ENCODE assay signal across 8 cellular contexts in genomic region chr11:69644071-69644961, GRCh38. TPM values are rescaled to one million over a fixed set of nuclear protein-coding genes. Genes with fewer than 3 reads are reported as not detected.
DNase-seq lines count a peak whose midpoint lies in the region; ATAC-seq, FAIRE-seq and TF ChIP-seq lines count a peak whose summit lies in the region.

No MANE protein-coding gene starts in this region.

- CTCF ChIA-PET in mammary epithelial cell (lab: Charles Lee; ENCODE audit: low non-redundant PET) (interaction anchor here (0.5 to 0.9 kb wide), 2 partner anchors 433 to 543 kb away, joined by 3 to 4 read pairs; no protein-coding TSS in a partner anchor), HepG2 (lab: Yijun Ruan, JAX; ENCODE audit: low intra/inter-chr PET ratio, low total read pairs) (interaction anchor here (0.7 to 4.1 kb wide), 6 partner anchors 24 to 543 kb away, joined by 3 to 26 read pairs (median 9); no protein-coding TSS in a partner anchor)

- H3K9me3 ChIP-seq in mammary epithelial cell (replicated peaks; ENCODE audit: insufficient read depth, low read length) (no peaks in the 10 kb centered on the region), HepG2 (ENCODE audit: low read length) (no peaks in the 10 kb centered on the region), transverse colon (no peaks in the 10 kb centered on the region)

- H3K27ac ChIP-seq in mammary epithelial cell (ENCODE audit: insufficient read depth, low read depth, low read length) (no peak overlapping the region), HepG2 (ENCODE audit: extremely low read length, insufficient read depth, low read length) (peak overlapping the region; percentile 87), transverse colon (peak overlapping the region in 3 of 4 donors; percentile 6 to 89 (median 41))

- TF ChIP-seq POLR2A in HepG2 (IDR thresholded peaks at IDR 0.05; ENCODE audit: insufficient read depth in 1 of 2, low read depth in 2 of 2, low read length in 2 of 2) (peak in 1 of 2 experiments; percentile 8; a peak in 1 of 4 replicates), transverse colon (IDR thresholded peaks at IDR 0.05) (no peak)

- in situ Hi-C loops in mammary epithelial cell (cut with MboI; ENCODE audit: low sequenced_read_pairs in 2 of 2) (loop anchor here in 1 of 2 donors (5.0 to 25.0 kb wide), 2 partner anchors 207 to 352 kb away; partner anchors contain the start of gene MYEOV), HepG2 (cut with HindIII; ENCODE audit: extremely low pct_ligation_motif_present, low pct_unique_long_range_greater_than_20kb) (loop anchor here (5.0 to 25.0 kb wide), 3 partner anchors 207 to 352 kb away; partner anchors contain the start of gene MYEOV), transverse colon (cut with MboI; ENCODE audit: low pct_ligation_motif_present in 1 of 4, low pct_unique_long_range_greater_than_20kb in 1 of 4, low sequenced_read_pairs in 3 of 4) (loop anchor here in 2 of 4 donors (5.0 to 25.0 kb wide), 3 partner anchors 207 to 540 kb away; partner anchors contain the start of gene MYEOV (in 1 of the 2))

- DNase-seq in DMS153 treated with DMSO at 0.1 percent for 48 hours (lab: John Stamatoyannopoulos, UW; ENCODE audit: unreplicated experiment), result peak; percentile 15
- DNase-seq in MV-4-11 (lab: John Stamatoyannopoulos, UW), result peak; percentile 17
- DNase-seq in mammary epithelial cell, result peak; percentile 69
- DNase-seq in HepG2 (ENCODE audit: low spot score), result peak; percentile 66
- peak; percentile 67 for DNase-seq in transverse colon

- H3K4me1 ChIP-seq in mammary epithelial cell (ENCODE audit: insufficient read depth, low read length) (peaks cover 21% of the 10 kb centered on the region), HepG2 (ENCODE audit: insufficient read depth, low read length) (peaks cover 29% of the 10 kb centered on the region), transverse colon (peaks cover 17 to 47% (median 42%) of the 10 kb centered on the region in 4 donors)

- POLR2A ChIA-PET in HepG2 (lab: Yijun Ruan, JAX), result interaction anchor here (0.7 to 5.5 kb wide), 11 partner anchors 11 to 513 kb away, joined by 3 to 40 read pairs (median 7); partner anchors contain the start of genes LTO1 and MYEOV

- H3K4me2 ChIP-seq in mammary epithelial cell (ENCODE audit: insufficient read depth, low read depth, low read length), result peak overlapping the region; percentile 84
- H3K4me2 ChIP-seq in HepG2 (ENCODE audit: low read depth, low read length), result peak overlapping the region; percentile 72

- peak in 1 of 2 donors; percentile 25 for TF ChIP-seq CTCF in mammary epithelial cell (conservative IDR thresholded peaks at IDR 0.05 in 1 of 2, IDR thresholded peaks at IDR 0.05 in 1 of 2; ENCODE audit: extremely low read depth in 1 of 2, insufficient read depth in 1 of 2, low read depth in 1 of 2, low read length in 2 of 2)
- TF ChIP-seq CTCF in HepG2 (CRISPR knock-in tag; IDR thresholded peaks at IDR 0.05), result peak; percentile 79
- TF ChIP-seq CTCF in transverse colon (IDR thresholded peaks at IDR 0.05), result peak in 2 of 5 experiments; percentile 19 to 37

- TF ChIP-seq EP300 in HepG2 (IDR thresholded peaks at IDR 0.05; ENCODE audit: low read depth in 2 of 2, low read length in 2 of 2) (no peak), HepG2 (CRISPR knock-in tag; IDR thresholded peaks at IDR 0.05; ENCODE audit: borderline replicate concordance) (no peak), transverse colon (IDR thresholded peaks at IDR 0.05; ENCODE audit: low read depth) (no peak)

- H3K79me2 ChIP-seq in mammary epithelial cell (ENCODE audit: insufficient read depth, low read length), result peaks cover 93% of the 10 kb centered on the region
- H3K79me2 ChIP-seq in HepG2 (ENCODE audit: insufficient read depth, low read length), result peaks cover 40% of the 10 kb centered on the region

- ATAC-seq in HepG2 (peak; percentile 68), GM19463 (IDR thresholded peaks at IDR 0.05; ENCODE audit: unreplicated experiment) (no peak), HG03039 (IDR thresholded peaks at IDR 0.05; ENCODE audit: unreplicated experiment) (no peak), HG03045 (IDR thresholded peaks at IDR 0.05; ENCODE audit: unreplicated experiment) (no peak)

- no TSS peak for BruUV-seq in mammary epithelial cell (replicated peaks; lab: Mats Ljungman, UMichigan)
- no TSS peak for BruUV-seq in HepG2 (replicated peaks; lab: Mats Ljungman, UMichigan)

- H2AFZ ChIP-seq in mammary epithelial cell (ENCODE audit: low read depth, low read length), result no peak overlapping the region
- H2AFZ ChIP-seq in HepG2 (ENCODE audit: low read length), result no peak overlapping the region

- H4K20me1 ChIP-seq in mammary epithelial cell (ENCODE audit: insufficient read depth, low read length) (peaks cover under 1% of the 10 kb centered on the region), HepG2 (ENCODE audit: insufficient read depth, low read length) (peaks cover 37% of the 10 kb centered on the region)

- dilution Hi-C loops in mammary epithelial cell (cut with HindIII; ENCODE audit: low sequenced_read_pairs), result no loop called here

- H3K9ac ChIP-seq in mammary epithelial cell (ENCODE audit: insufficient read depth, low read length) (no peak overlapping the region), HepG2 (ENCODE audit: insufficient read depth, low read depth, low read length) (peak overlapping the region; percentile 95)

- peak; percentile 84 for TF ChIP-seq RAD21 in HepG2 (CRISPR knock-in tag; IDR thresholded peaks at IDR 0.05)

- 60% methylated on average over 12 of the region's 24 CpGs for WGBS in mammary epithelial cell (ENCODE audit: low coverage, missing lambda C conversion rate)
- 53% methylated on average over 9 of the region's 24 CpGs for WGBS in HepG2 (ENCODE audit: low lambda C conversion rate)
- WGBS in transverse colon (ENCODE audit: low coverage in 1 of 2), 2 donors, result 52% methylated on average over 18 of the region's 24 CpGs; no CpG with 5 or more reads in 1 of the 2 donors

- no peak for FAIRE-seq in HepG2 (lab: Jason Lieb, UNC)

- intact Hi-C loops in mammary epithelial cell (cut with micrococcal nuclease) (loop anchor here (10.0 kb wide), 1 partner anchor 800 kb away; the partner anchor contains the start of gene CPT1A), HepG2 (cut with micrococcal nuclease; ENCODE audit: unreplicated experiment) (loop anchor here (5.0 to 10.0 kb wide), 4 partner anchors 150 to 540 kb away; no protein-coding TSS in a partner anchor), transverse colon (cut with DNase I; ENCODE audit: low total_unique reads) (no loop called here)

- H3K36me3 ChIP-seq in mammary epithelial cell (ENCODE audit: insufficient read depth, low read length) (peaks cover 18% of the 10 kb centered on the region), HepG2 (replicated peaks in 1 of 2; ENCODE audit: control insufficient read depth in 1 of 2, insufficient read depth in 2 of 2, low read length in 2 of 2) (peaks cover 30 to 50% of the 10 kb centered on the region in 2 experiments), transverse colon (no peaks in the 10 kb centered on the region)

- H3K4me3 ChIP-seq in mammary epithelial cell (replicated peaks in 1 of 3; ENCODE audit: insufficient read depth in 1 of 3, low read depth in 2 of 3, low read length in 3 of 3) (peak overlapping the region in 2 of 3 experiments; percentile 30 to 100), HepG2 (replicated peaks in 1 of 3; ENCODE audit: insufficient read depth in 1 of 3, low read depth in 2 of 3, low read length in 3 of 3) (peak overlapping the region; percentile 86 to 99 (median 94); a peak in 5 of 6 replicates), transverse colon (no peak overlapping the region)

- no peaks in the 10 kb centered on the region for H3K27me3 ChIP-seq in mammary epithelial cell (ENCODE audit: insufficient read depth, low read length)
- H3K27me3 ChIP-seq in HepG2 (ENCODE audit: control insufficient read depth in 1 of 2, insufficient read depth in 2 of 2, low read length in 2 of 2), result peaks cover 0 to 5% of the 10 kb centered on the region in 2 experiments; a peak in 1 of 5 replicates
- peaks cover 29% of the 10 kb centered on the region for H3K27me3 ChIP-seq in transverse colon

RNA-seq across cellular contexts. Expression of gene CCND1, which starts 3.4 kb away (rescaled TPM):
- total RNA-seq in mammary epithelial cell, result 100 to 1,000 TPM; 358 to 706 TPM
- polyA plus RNA-seq in mammary epithelial cell, result 244 TPM
- polyA minus RNA-seq in mammary epithelial cell, result 376 TPM
- total RNA-seq in HepG2 (2016; rRNA removed; fragmentation: Illumina TruSeq; extraction: Trizol), result 107 and 117 TPM in 2 replicates
- total RNA-seq in HepG2 (2016; cell fraction: cytosol; rRNA removed; fragmentation: Illumina TruSeq; extraction: Trizol; ENCODE audit: low read depth), result 18.0 and 19.0 TPM in 2 replicates
- total RNA-seq in HepG2 (2016; cell fraction: insoluble cytoplasmic fraction; rRNA removed; fragmentation: Illumina TruSeq; extraction: Trizol), result 91.6 and 108 TPM in 2 replicates
- 58.9 and 60.9 TPM in 2 replicates for total RNA-seq in HepG2 (2016; cell fraction: membrane; rRNA removed; fragmentation: Illumina TruSeq; extraction: Trizol)
- 68.6 and 72.9 TPM in 2 replicates for total RNA-seq in HepG2 (2016; cell fraction: nucleus; rRNA removed; fragmentation: Illumina TruSeq; extraction: Trizol)
- polyA plus RNA-seq in HepG2 (2011; rRNA removed), result 126 and 136 TPM in 2 replicates
- polyA plus RNA-seq in HepG2 (2011; cell fraction: cytosol; rRNA removed), result 73.2 and 112 TPM in 2 replicates
- 161 and 292 TPM in 2 replicates for polyA plus RNA-seq in HepG2 (2011; cell fraction: nucleus; rRNA removed)
- 60.9 and 65.2 TPM in 2 replicates for polyA plus RNA-seq in HepG2 (2012)
- polyA plus RNA-seq in HepG2 (2016; cell fraction: cytosol; fragmentation: Illumina TruSeq; extraction: Trizol; ENCODE audit: low read depth), result 10.4 and 11.6 TPM in 2 replicates
- polyA plus RNA-seq in HepG2 (2016; cell fraction: insoluble cytoplasmic fraction; fragmentation: Illumina TruSeq; extraction: Trizol; ENCODE audit: low read depth), result 75.4 and 106 TPM in 2 replicates
- polyA plus RNA-seq in HepG2 (2016; cell fraction: membrane; fragmentation: Illumina TruSeq; extraction: Trizol; ENCODE audit: low read depth), result 24.6 and 25.9 TPM in 2 replicates
- 90.1 and 100 TPM in 2 replicates for polyA plus RNA-seq in HepG2 (2016; cell fraction: nucleus; fragmentation: Illumina TruSeq; extraction: Trizol; ENCODE audit: insufficient read depth, low read depth)
- 30.5 and 379 TPM in 2 replicates for polyA minus RNA-seq in HepG2 (2011; rRNA and poly(A)+ RNA removed; ENCODE audit: low replicate concordance)
- 191 and 225 TPM in 2 replicates for polyA minus RNA-seq in HepG2 (2011; cell fraction: cytosol; rRNA and poly(A)+ RNA removed)
- 120 and 156 TPM in 2 replicates for polyA minus RNA-seq in HepG2 (2011; cell fraction: nucleus; rRNA and poly(A)+ RNA removed)
- total RNA-seq in transverse colon, result 10 to 100 TPM; 26.4 to 78.0 (median 45.0) TPM

RNA-seq across cellular contexts. Expression of gene LTO1, which starts 30.8 kb away (rescaled TPM):
- total RNA-seq in mammary epithelial cell (10 to 100 TPM; 20.2 to 34.4 TPM), HepG2 (2016; rRNA removed; fragmentation: Illumina TruSeq; extraction: Trizol) (11.3 and 15.0 TPM in 2 replicates), transverse colon (100 to 1,000 TPM in 1 of 4 donors, 10 to 100 TPM in 3; 28.3 to 131 (median 54.6) TPM)
- polyA plus RNA-seq in mammary epithelial cell (15.9 TPM), HepG2 (2011; rRNA removed) (11.8 and 13.8 TPM in 2 replicates)
- polyA minus RNA-seq in mammary epithelial cell, result 8.8 TPM
- 9.2 and 10.5 TPM in 2 replicates for total RNA-seq in HepG2 (2016; cell fraction: cytosol; rRNA removed; fragmentation: Illumina TruSeq; extraction: Trizol; ENCODE audit: low read depth)
- 9.0 and 17.0 TPM in 2 replicates for total RNA-seq in HepG2 (2016; cell fraction: insoluble cytoplasmic fraction; rRNA removed; fragmentation: Illumina TruSeq; extraction: Trizol)
- 11.5 and 13.4 TPM in 2 replicates for total RNA-seq in HepG2 (2016; cell fraction: membrane; rRNA removed; fragmentation: Illumina TruSeq; extraction: Trizol)
- total RNA-seq in HepG2 (2016; cell fraction: nucleus; rRNA removed; fragmentation: Illumina TruSeq; extraction: Trizol), result 17.6 and 20.5 TPM in 2 replicates
- 9.3 TPM in 2 replicates for polyA plus RNA-seq in HepG2 (2011; cell fraction: cytosol; rRNA removed)
- 32.0 and 35.0 TPM in 2 replicates for polyA plus RNA-seq in HepG2 (2011; cell fraction: nucleus; rRNA removed)
- 10.6 and 11.8 TPM in 2 replicates for polyA plus RNA-seq in HepG2 (2012)
- polyA plus RNA-seq in HepG2 (2016; cell fraction: cytosol; fragmentation: Illumina TruSeq; extraction: Trizol; ENCODE audit: low read depth), result 5.3 and 6.8 TPM in 2 replicates
- polyA plus RNA-seq in HepG2 (2016; cell fraction: insoluble cytoplasmic fraction; fragmentation: Illumina TruSeq; extraction: Trizol; ENCODE audit: low read depth), result 13.9 and 14.6 TPM in 2 replicates
- polyA plus RNA-seq in HepG2 (2016; cell fraction: membrane; fragmentation: Illumina TruSeq; extraction: Trizol; ENCODE audit: low read depth), result 9.0 and 9.4 TPM in 2 replicates
- 40.5 and 43.2 TPM in 2 replicates for polyA plus RNA-seq in HepG2 (2016; cell fraction: nucleus; fragmentation: Illumina TruSeq; extraction: Trizol; ENCODE audit: insufficient read depth, low read depth)
- 17.9 and 33.2 TPM in 2 replicates for polyA minus RNA-seq in HepG2 (2011; rRNA and poly(A)+ RNA removed; ENCODE audit: low replicate concordance)
- polyA minus RNA-seq in HepG2 (2011; cell fraction: cytosol; rRNA and poly(A)+ RNA removed), result 4.6 TPM in 2 replicates
- polyA minus RNA-seq in HepG2 (2011; cell fraction: nucleus; rRNA and poly(A)+ RNA removed), result 22.3 and 29.4 TPM in 2 replicates

RNA-seq across cellular contexts. Expression of gene FGF19, which starts 59.5 kb away (rescaled TPM):
- under 1 TPM in 1 of 2 donors, not detected in 1; 0.35 TPM for total RNA-seq in mammary epithelial cell
- polyA plus RNA-seq in mammary epithelial cell, result 0.02 TPM
- not detected for polyA minus RNA-seq in mammary epithelial cell
- total RNA-seq in HepG2 (2016; rRNA removed; fragmentation: Illumina TruSeq; extraction: Trizol), result not detected in 2 replicates
- total RNA-seq in HepG2 (2016; cell fraction: cytosol; rRNA removed; fragmentation: Illumina TruSeq; extraction: Trizol; ENCODE audit: low read depth), result not detected in 2 replicates
- total RNA-seq in HepG2 (2016; cell fraction: insoluble cytoplasmic fraction; rRNA removed; fragmentation: Illumina TruSeq; extraction: Trizol), result 0.04 TPM in 1 of 2 replicates, not detected in the other
- not detected in 2 replicates for total RNA-seq in HepG2 (2016; cell fraction: membrane; rRNA removed; fragmentation: Illumina TruSeq; extraction: Trizol)
- not detected in 2 replicates for total RNA-seq in HepG2 (2016; cell fraction: nucleus; rRNA removed; fragmentation: Illumina TruSeq; extraction: Trizol)
- 0.07 and 0.16 TPM in 2 replicates for polyA plus RNA-seq in HepG2 (2011; rRNA removed)
- 0.03 and 0.06 TPM in 2 replicates for polyA plus RNA-seq in HepG2 (2011; cell fraction: cytosol; rRNA removed)
- 0.62 and 0.74 TPM in 2 replicates for polyA plus RNA-seq in HepG2 (2011; cell fraction: nucleus; rRNA removed)
- 0.08 and 0.11 TPM in 2 replicates for polyA plus RNA-seq in HepG2 (2012)
- not detected in 2 replicates for polyA plus RNA-seq in HepG2 (2016; cell fraction: cytosol; fragmentation: Illumina TruSeq; extraction: Trizol; ENCODE audit: low read depth)
- polyA plus RNA-seq in HepG2 (2016; cell fraction: insoluble cytoplasmic fraction; fragmentation: Illumina TruSeq; extraction: Trizol; ENCODE audit: low read depth), result not detected in 2 replicates
- not detected in 2 replicates for polyA plus RNA-seq in HepG2 (2016; cell fraction: membrane; fragmentation: Illumina TruSeq; extraction: Trizol; ENCODE audit: low read depth)
- 0.36 and 0.37 TPM in 2 replicates for polyA plus RNA-seq in HepG2 (2016; cell fraction: nucleus; fragmentation: Illumina TruSeq; extraction: Trizol; ENCODE audit: insufficient read depth, low read depth)
- polyA minus RNA-seq in HepG2 (2011; rRNA and poly(A)+ RNA removed; ENCODE audit: low replicate concordance), result 0.21 TPM in 1 of 2 replicates, not detected in the other
- not detected in 2 replicates for polyA minus RNA-seq in HepG2 (2011; cell fraction: cytosol; rRNA and poly(A)+ RNA removed)
- polyA minus RNA-seq in HepG2 (2011; cell fraction: nucleus; rRNA and poly(A)+ RNA removed), result not detected in 2 replicates
- not detected for total RNA-seq in transverse colon

Comparison
In these comparisons a context has a peak if more than half of its experiments do, and no peak if none do; other contexts are left out.
1. DNase-seq: peak in every context shown above with its lines; median percentile 69 in mammary epithelial cell; 67 in transverse colon; 66 in HepG2; 17 in MV-4-11; 15 in DMS153 treated with DMSO at 0.1 percent for 48 hours.
2. H3K4me3 ChIP-seq: peak in mammary epithelial cell (2 of 3) and HepG2 (3 of 3); none in transverse colon (0 of 4).